ENCODE assay signal across 21 cellular contexts in genomic region chr3:180700941-180701340, GRCh38. TPM values are rescaled to one million over a fixed set of nuclear protein-coding genes. Genes with fewer than 3 reads are reported as not detected.
"Had no signal": no experiment of that assay in that cellular context is flagged by ENCODE, and none has a peak within 500 bp of the region (broad histone marks: within the 10 kb centered on the region; RNA-seq: fewer than 3 reads in every experiment).

No MANE protein-coding gene starts in this region.

- H3K4me1 Mint-ChIP-seq: activated B cell treated with CpG ODN at 0.5 μM for 24 hours, memory B cell, natural killer cell had no signal

- H3K9me3 Mint-ChIP-seq: activated B cell treated with CpG ODN at 0.5 μM for 24 hours, memory B cell had no signal

- DNase-seq: activated B cell treated with CpG ODN at 0.5 μM for 24 hours; activated CD4-positive, alpha-beta T cell treated with anti-CD3 and anti-CD28 coated beads for 48 hours; activated CD8-positive, alpha-beta memory T cell treated with anti-CD3 and anti-CD28 coated beads, Interleukin-2, amount 50 U/mL, for 4 hours; activated CD8-positive, alpha-beta T cell treated with anti-CD3 and anti-CD28 coated beads, Interleukin-2, amount 10 ng/mL, durations not matched to agents 7 days and 5 days; activated gamma-delta T cell; activated T-cell treated with anti-CD3 and anti-CD28 coated beads, Interleukin-2, amount 50 U/mL, for 48 hours; amniotic stem cell; islet precursor cell; natural killer cell; nucleus accumbens; small intestine; stimulated activated CD4-positive, alpha-beta T cell treated with anti-CD3 and anti-CD28 coated beads, Interleukin-4, amount 100 ng/mL, for 24 hours; stimulated activated naive CD4-positive, alpha-beta T cell; T-helper 2 cell; uterus had no signal

- H3K27me3 ChIP-seq: tibial nerve, uterus had no signal

- H3K27ac ChIP-seq: tibial nerve, uterus had no signal

- H3K36me3 Mint-ChIP-seq: activated naive CD4-positive, alpha-beta T cell treated with anti-CD3 and anti-CD28 coated beads, Interleukin-2, amount 50 U/mL, for 72 hours; memory B cell; natural killer cell had no signal

- H3K4me3 ChIP-seq: tibial nerve, uterus had no signal

- H3K36me3 ChIP-seq: tibial nerve, uterus had no signal

- H3K27ac Mint-ChIP-seq: activated B cell treated with CpG ODN at 0.5 μM for 24 hours; activated CD8-positive, alpha-beta T cell treated with anti-CD3 and anti-CD28 coated beads, Interleukin-2, amount 10 ng/mL, durations not matched to agents 7 days and 5 days; activated naive CD4-positive, alpha-beta T cell treated with anti-CD3 and anti-CD28 coated beads, Interleukin-2, amount 50 U/mL, for 72 hours; memory B cell; natural killer cell had no signal

- H3K4me1 ChIP-seq: tibial nerve, uterus had no signal

- H3K4me3 Mint-ChIP-seq: activated B cell treated with CpG ODN at 0.5 μM for 24 hours; activated CD8-positive, alpha-beta T cell treated with anti-CD3 and anti-CD28 coated beads, Interleukin-2, amount 10 ng/mL, durations not matched to agents 7 days and 5 days; memory B cell; natural killer cell had no signal

- H3K9me3 ChIP-seq: uterus had no signal

RNA-seq across cellular contexts. Expression of gene CCDC39, which starts 21.7 kb away (rescaled TPM):
- total RNA-seq: activated B cell treated with CpG ODN at 0.5 μM for 24 hours; activated CD8-positive, alpha-beta T cell treated with anti-CD3 and anti-CD28 coated beads, Interleukin-2, amount 10 ng/mL, durations not matched to agents 7 days and 5 days; epithelial cell of proximal tubule; left lobe of liver; mucosa of gallbladder; natural killer cell had no signal
